Comparison of ENCODE assay signal across 14 cellular contexts in genomic region chrX:14913241-14913640, GRCh38. TPM values are rescaled to one million over a fixed set of nuclear protein-coding genes. Genes with fewer than 3 reads are reported as not detected.
DNase-seq lines count a peak whose midpoint lies in the region; ATAC-seq and TF ChIP-seq lines count a peak whose summit lies in the region.
"Had no signal": no experiment of that assay in that cellular context is flagged by ENCODE, and none has a peak within 500 bp of the region (broad histone marks: within the 10 kb centered on the region; RNA-seq: fewer than 3 reads in every experiment).

No MANE protein-coding gene starts in this region.

- 0 out of 3 replicates have a peak overlapping the region, but pooled peaks have one; percentile 22 for H2BK15ac ChIP-seq in IMR-90 (ENCODE audit: low read depth, low read length)

- no peak overlapping the region for H4K8ac ChIP-seq in IMR-90 (ENCODE audit: low read depth in 2 of 2, low read length in 2 of 2)

- in situ Hi-C loops in IMR-90 (cut with MboI; ENCODE audit: low sequenced_read_pairs) (no loop called here), astrocyte of the spinal cord (cut with HindIII; ENCODE audit: low sequenced_read_pairs) (no loop called here)

- WGBS in IMR-90 (ENCODE audit: extremely low coverage in 2 of 2, insufficient read length in 1 of 2), 2 experiments: no CpG with 5 or more reads among the region's 2 CpGs

- H3K36me3 Mint-ChIP-seq in Caco-2 (ENCODE audit: insufficient read depth, unreplicated experiment): no peaks in the 10 kb centered on the region

- H3K79me1 ChIP-seq in IMR-90 (ENCODE audit: low read depth in 1 of 2, low read length in 2 of 2): peaks cover 5 to 7% of the 10 kb centered on the region in 2 experiments; a peak in 2 of 4 replicates

- H3K9me1 ChIP-seq in IMR-90 (ENCODE audit: insufficient read depth, low read length): no peaks in the 10 kb centered on the region

- no peak overlapping the region for H4K91ac ChIP-seq in IMR-90 (ENCODE audit: insufficient read depth, low read depth, low read length)

- intact Hi-C loops in IMR-90 (cut with micrococcal nuclease): no loop called here
- intact Hi-C loops in Caco-2 (cut with micrococcal nuclease; ENCODE audit: unreplicated experiment): no loop called here

- no peaks in the 10 kb centered on the region for H3K4me1 Mint-ChIP-seq in Caco-2 (ENCODE audit: low read depth, unreplicated experiment)
- H3K4me1 Mint-ChIP-seq: CD14-positive monocyte had no signal

- H2AK9ac ChIP-seq in IMR-90 (replicated peaks; ENCODE audit: low read depth, low read length, poor library complexity): no peak overlapping the region

- H2AFZ ChIP-seq in IMR-90 (replicated peaks; ENCODE audit: low read length, poor library complexity): no peak overlapping the region

- no peak overlapping the region for H3K56ac ChIP-seq in IMR-90 (ENCODE audit: extremely low read depth, insufficient read depth, low read length)

- DNase-seq in ELR (ENCODE audit: low read depth): peak; percentile 15
- DNase-seq in IMR-90: peak; percentile 22
- peak; percentile 43 for DNase-seq in astrocyte of the spinal cord (ENCODE audit: low read depth, low spot score)
- DNase-seq in fibroblast of pulmonary artery (ENCODE audit: low read depth): peak; percentile 53
- DNase-seq in Caco-2: no peak
- DNase-seq: COR-L47, NCI-H1436, NCI-H2029 treated with DMSO at 0.1 percent for 48 hours, NCI-H524 had no signal

- TF ChIP-seq CTCF in IMR-90 (conservative IDR thresholded peaks at IDR 0.05; ENCODE audit: low read depth, low read length) (no peak), astrocyte of the spinal cord (IDR thresholded peaks at IDR 0.05; ENCODE audit: low read depth, low read length) (no peak), fibroblast of pulmonary artery (IDR thresholded peaks at IDR 0.05; ENCODE audit: low read length, missing control alignments) (no peak), Caco-2 (IDR thresholded peaks at IDR 0.05; ENCODE audit: insufficient read depth in 1 of 2, low read depth in 1 of 2, low read length in 1 of 2, severe bottlenecking in 1 of 2, unreplicated experiment in 1 of 2) (no peak)

- TF ChIP-seq POLR2A in IMR-90 (IDR thresholded peaks at IDR 0.05; ENCODE audit: low read depth, low read length): no peak

- H3K4me1 ChIP-seq in IMR-90 (ENCODE audit: control insufficient read depth, insufficient read depth, low read length) (peaks cover 5% of the 10 kb centered on the region), Caco-2 (no peaks in the 10 kb centered on the region)

- no peak for TF ChIP-seq RAD21 in IMR-90 (IDR thresholded peaks at IDR 0.05; ENCODE audit: low read length)

- H2BK20ac ChIP-seq in IMR-90 (ENCODE audit: low read depth, low read length): no peak overlapping the region

- H3K9ac ChIP-seq in IMR-90 (ENCODE audit: low read depth, low read length): no peak overlapping the region

- H3K18ac ChIP-seq in IMR-90 (ENCODE audit: low read depth, low read length): no peak overlapping the region

- H3K4ac ChIP-seq in IMR-90 (ENCODE audit: low read depth, low read length): no peak overlapping the region

- POLR2A ChIA-PET in IMR-90 (lab: Charles Lee; ENCODE audit: unreplicated experiment) (no interaction called here), Caco-2 (lab: Charles Lee) (no interaction called here)

- no peaks in the 10 kb centered on the region for H4K20me1 ChIP-seq in IMR-90 (ENCODE audit: insufficient read depth, low read length)

- no peak overlapping the region for H3K4me3 ChIP-seq in IMR-90 (ENCODE audit: insufficient read depth, low read depth, low read length)
- no peak overlapping the region for H3K4me3 ChIP-seq in astrocyte of the spinal cord (ENCODE audit: low read depth, low read length)
- H3K4me3 ChIP-seq in fibroblast of pulmonary artery (replicated peaks; ENCODE audit: low read depth, low read length): no peak overlapping the region
- H3K4me3 ChIP-seq in Caco-2 (ENCODE audit: low read depth, low read length): no peak overlapping the region
- H3K4me3 ChIP-seq: SJSA1 had no signal

- CTCF ChIA-PET in IMR-90 (lab: Yijun Ruan, JAX): interaction anchor here (1.4 kb wide), 1 partner anchor 14 kb away, joined by 5 read pairs; no protein-coding TSS in a partner anchor
- CTCF ChIA-PET in Caco-2 (lab: Charles Lee): no interaction called here

- BruUV-seq in IMR-90 (replicated peaks; lab: Mats Ljungman, UMichigan) (no TSS peak), Caco-2 (replicated peaks; lab: Mats Ljungman, UMichigan) (no TSS peak)

- no peak overlapping the region for H3K14ac ChIP-seq in IMR-90 (replicated peaks; ENCODE audit: low read depth, low read length)

- no peak overlapping the region for H3K27ac Mint-ChIP-seq in Caco-2 (ENCODE audit: unreplicated experiment)

- no peak overlapping the region for H3K23ac ChIP-seq in IMR-90 (ENCODE audit: low read depth, low read length)

- H3K27me3 Mint-ChIP-seq in Caco-2 (ENCODE audit: insufficient read depth, unreplicated experiment): no peaks in the 10 kb centered on the region

- no peak overlapping the region for H4K5ac ChIP-seq in IMR-90 (ENCODE audit: low read depth, low read length)

- H2BK5ac ChIP-seq in IMR-90 (ENCODE audit: low read depth, low read length, poor library complexity, severe bottlenecking): peak overlapping the region; percentile 38

- dilution Hi-C loops in IMR-90 (cut with HindIII; ENCODE audit: low sequenced_read_pairs, unreplicated experiment): no loop called here

- H3K27me3 ChIP-seq in IMR-90 (ENCODE audit: control insufficient read depth, insufficient read depth, low read length) (no peaks in the 10 kb centered on the region), Caco-2 (replicated peaks; ENCODE audit: control insufficient read depth, insufficient read depth, low read length) (no peaks in the 10 kb centered on the region)
- H3K27me3 ChIP-seq: SJSA1 had no signal

- no peak overlapping the region for H3K4me2 ChIP-seq in IMR-90 (ENCODE audit: low read depth, low read length)

- no peaks in the 10 kb centered on the region for H3K9me3 ChIP-seq in IMR-90 (ENCODE audit: control insufficient read depth, insufficient read depth, low read length)
- no peaks in the 10 kb centered on the region for H3K9me3 ChIP-seq in Caco-2
- H3K9me3 ChIP-seq: SJSA1 had no signal

- H3K9me3 Mint-ChIP-seq in Caco-2 (ENCODE audit: unreplicated experiment): no peaks in the 10 kb centered on the region
- H3K9me3 Mint-ChIP-seq: CD14-positive monocyte had no signal

- ATAC-seq in IMR-90 (ENCODE audit: low read depth): no peak
- no peak for ATAC-seq in GM19035 (IDR thresholded peaks at IDR 0.05; ENCODE audit: unreplicated experiment)
- ATAC-seq in GM19455 (IDR thresholded peaks at IDR 0.05; ENCODE audit: unreplicated experiment): no peak
- no peak for ATAC-seq in HG02840 (IDR thresholded peaks at IDR 0.05; ENCODE audit: low FRiP score, unreplicated experiment)

- H3K36me3 ChIP-seq in IMR-90 (ENCODE audit: control insufficient read depth, insufficient read depth, low read length): peaks cover 9% of the 10 kb centered on the region
- H3K36me3 ChIP-seq in Caco-2 (ENCODE audit: control insufficient read depth, insufficient read depth, low read length): no peaks in the 10 kb centered on the region; the same call in 1 of the 2 replicates

- H2BK120ac ChIP-seq in IMR-90 (ENCODE audit: low read depth, low read length): no peak overlapping the region

- H3K27ac ChIP-seq in IMR-90 (ENCODE audit: insufficient read depth, low read length): no peak overlapping the region
- H3K27ac ChIP-seq: SJSA1 had no signal

- peak overlapping the region; percentile 25 for H2AK5ac ChIP-seq in IMR-90 (ENCODE audit: low read depth, low read length)

- H3K4me3 Mint-ChIP-seq in Caco-2 (ENCODE audit: unreplicated experiment): no peak overlapping the region
- H3K4me3 Mint-ChIP-seq: CD14-positive monocyte had no signal

TF ChIP-seq in IMR-90, 13 proteins besides CTCF, POLR2A, EP300 and RAD21 (continues in another document):
- TF ChIP-seq USF2 (IDR thresholded peaks at IDR 0.05; ENCODE audit: low read depth, low read length) (no peak), RCOR1 (IDR thresholded peaks at IDR 0.05; ENCODE audit: insufficient replicate concordance, low read length) (no peak), SMC3 (IDR thresholded peaks at IDR 0.05; ENCODE audit: low read depth, low read length) (no peak), MAZ (IDR thresholded peaks at IDR 0.05; ENCODE audit: borderline replicate concordance, low read depth, low read length) (no peak), BHLHE40 (IDR thresholded peaks at IDR 0.05; ENCODE audit: low read depth, low read length) (no peak), CHD1 (IDR thresholded peaks at IDR 0.05; ENCODE audit: low read depth, low read length) (no peak), NFE2L2 (IDR thresholded peaks at IDR 0.05; ENCODE audit: low read depth, low read length) (no peak), RFX5 (IDR thresholded peaks at IDR 0.05; ENCODE audit: low read depth, low read length) (no peak), CEBPB (IDR thresholded peaks at IDR 0.05; ENCODE audit: low read depth, low read length) (no peak), MAFK (IDR thresholded peaks at IDR 0.05; ENCODE audit: low read depth, low read length) (no peak), FOS (IDR thresholded peaks at IDR 0.05; ENCODE audit: low read depth, low read length) (no peak)

RNA-seq across cellular contexts. Expression of gene MOSPD2, which starts 40.0 kb away (rescaled TPM):
- total RNA-seq in IMR-90 (2012; rRNA removed) (22.2 and 27.8 TPM in 2 replicates), Caco-2 (2022) (13.0 and 13.8 TPM in 2 replicates)
- polyA plus RNA-seq in IMR-90 (2012; rRNA removed): 11.1 and 14.1 TPM in 2 replicates
- polyA plus RNA-seq in IMR-90 (2012; cell fraction: cytosol; rRNA removed): 1.1 and 2.2 TPM in 2 replicates
- polyA plus RNA-seq in IMR-90 (2012; cell fraction: nucleus; rRNA removed; ENCODE audit: low replicate concordance): 2.0 and 32.7 TPM in 2 replicates

RNA-seq across cellular contexts. Expression of gene FANCB, which starts 40.4 kb away (rescaled TPM):
- total RNA-seq in IMR-90 (2012; rRNA removed) (7.7 and 14.4 TPM in 2 replicates), Caco-2 (2022) (8.1 and 8.8 TPM in 2 replicates)
- 1.6 and 2.5 TPM in 2 replicates for polyA plus RNA-seq in IMR-90 (2012; rRNA removed)
- 0.05 and 0.18 TPM in 2 replicates for polyA plus RNA-seq in IMR-90 (2012; cell fraction: cytosol; rRNA removed)
- polyA plus RNA-seq in IMR-90 (2012; cell fraction: nucleus; rRNA removed; ENCODE audit: low replicate concordance): 0.24 and 2.6 TPM in 2 replicates

Comparison
In these comparisons a context has a peak if more than half of its experiments do, and no peak if none do; other contexts are left out.
1. DNase-seq: peak in ELR (single experiment), IMR-90 (single experiment), astrocyte of the spinal cord (single experiment) and fibroblast of pulmonary artery (single experiment); none in Caco-2 (0 of 2).